In genomic region chr17:82062984-82063368, GRCh38 we compare ENCODE assay signal across 18 cellular contexts.
A peak's percentile ranks its signal among the peaks of the same experiment; 100 is the strongest.
DNase-seq lines count a peak whose midpoint lies in the region; ATAC-seq and TF ChIP-seq lines count a peak whose summit lies in the region.
"Had no signal": no experiment of that assay in that cellular context is flagged by ENCODE, and none has a peak within 500 bp of the region (broad histone marks: within the 10 kb centered on the region; RNA-seq: fewer than 3 reads in every experiment).

No MANE protein-coding gene starts in this region.

- POLR2A ChIA-PET in RWPE1 (lab: Yijun Ruan, JAX; ENCODE audit: low non-redundant PET), result no interaction called here

- DNase-seq in activated T-cell treated with anti-CD3 and anti-CD28 coated beads, Interleukin-2, amount 50 U/mL, for 24 hours, result no peak
- DNase-seq in activated T-cell treated with anti-CD3 and anti-CD28 coated beads for 4 hours (no peak), RWPE1 (ENCODE audit: low spot score) (no peak), COR-L47 (lab: John Stamatoyannopoulos, UW) (no peak)
- no peak for DNase-seq in stimulated activated naive CD8-positive, alpha-beta T cell treated with anti-CD3 and anti-CD28 coated beads, Interleukin-15, Interleukin-2, amounts not matched to agents 100 U/mL and 50 U/mL, for 24 hours
- DNase-seq: CD4-positive, alpha-beta T cell; GOT3; NCI-H1048; NCI-H1417 treated with DMSO at 0.1 percent for 48 hours; NCI-H1694 treated with DMSO at 0.1 percent for 48 hours; NCI-H2081; NCI-H2227 treated with DMSO at 0.1 percent for 48 hours; NCI-H526 treated with DMSO at 0.1 percent for 48 hours; PC-9; SHP77 treated with DMSO at 0.1 percent for 48 hours had no signal

- ATAC-seq in stimulated activated naive CD8-positive, alpha-beta T cell treated with anti-CD3 and anti-CD28 coated beads, Interleukin-15, Interleukin-2, amounts not matched to agents 100 U/mL and 50 U/mL, for 24 hours, result no peak
- ATAC-seq: GM12878 had no signal

- peaks cover 66% of the 10 kb centered on the region for H3K36me3 Mint-ChIP-seq in activated T-cell treated with anti-CD3 and anti-CD28 coated beads, Interleukin-2, amount 50 U/mL, for 24 hours (ENCODE audit: low read depth)
- H3K36me3 Mint-ChIP-seq: IgD-negative memory B cell had no signal

- CTCF ChIA-PET in RWPE1 (lab: Yijun Ruan, JAX), result interaction anchor here (0.6 to 0.7 kb wide), 3 partner anchors 14 to 59 kb away, joined by 3 to 4 read pairs (median 3); no protein-coding TSS in a partner anchor

- no peaks in the 10 kb centered on the region for H3K9me3 Mint-ChIP-seq in activated T-cell treated with anti-CD3 and anti-CD28 coated beads, Interleukin-2, amount 50 U/mL, for 24 hours
- H3K9me3 Mint-ChIP-seq: CD4-positive, alpha-beta T cell; IgD-negative memory B cell had no signal

- H3K4me3 Mint-ChIP-seq in activated T-cell treated with anti-CD3 and anti-CD28 coated beads, Interleukin-2, amount 50 U/mL, for 24 hours, result no peak overlapping the region
- H3K4me3 Mint-ChIP-seq: IgD-negative memory B cell had no signal

- TF ChIP-seq CTCF in 22Rv1 (IDR thresholded peaks at IDR 0.05), result no peak
- no peak for TF ChIP-seq CTCF in RWPE1 (conservative IDR thresholded peaks at IDR 0.05; ENCODE audit: low read depth)

- H3K27me3 Mint-ChIP-seq in activated T-cell treated with anti-CD3 and anti-CD28 coated beads, Interleukin-2, amount 50 U/mL, for 24 hours, result no peaks in the 10 kb centered on the region
- H3K27me3 Mint-ChIP-seq: CD4-positive, alpha-beta T cell; IgD-negative memory B cell had no signal

- peaks cover 15% of the 10 kb centered on the region for H3K4me1 Mint-ChIP-seq in activated T-cell treated with anti-CD3 and anti-CD28 coated beads, Interleukin-2, amount 50 U/mL, for 24 hours (ENCODE audit: low read depth)

- peak overlapping the region; percentile 26 for H3K27ac Mint-ChIP-seq in activated T-cell treated with anti-CD3 and anti-CD28 coated beads, Interleukin-2, amount 50 U/mL, for 24 hours
- H3K27ac Mint-ChIP-seq: CD4-positive, alpha-beta T cell had no signal

- H3K27ac ChIP-seq in 22Rv1 (peak overlapping the region; percentile 87), RWPE1 (peak overlapping the region; percentile 79)
- H3K27ac ChIP-seq: PC-9 had no signal
